In genomic region chr1:186994816-186995361, GRCh38 we compare ENCODE assay signal across 21 cellular contexts.
DNase-seq lines count a peak whose midpoint lies in the region; ATAC-seq and TF ChIP-seq lines count a peak whose summit lies in the region.
"Had no signal": no experiment of that assay in that cellular context is flagged by ENCODE, and none has a peak within 500 bp of the region (broad histone marks: within the 10 kb centered on the region; RNA-seq: fewer than 3 reads in every experiment).

No MANE protein-coding gene starts in this region.

- TF ChIP-seq CTCF in GM12865 (IDR thresholded peaks at IDR 0.05; ENCODE audit: insufficient read depth, low read depth, low read length, missing control alignments) (no peak), tibial artery (IDR thresholded peaks at IDR 0.05) (no peak), thyroid gland (IDR thresholded peaks at IDR 0.05) (no peak)

- WGBS in thyroid gland, 2 donors: 86 to 87% methylated on average over 2 of the region's 2 CpGs

- H3K4me3 ChIP-seq in GM12865 (ENCODE audit: low read depth, low read length) (no peak overlapping the region), tibial artery (no peak overlapping the region), thyroid gland (replicated peaks in 1 of 3) (no peak overlapping the region)
- H3K4me3 ChIP-seq: left lung, prostate gland, uterus had no signal

- H3K27ac ChIP-seq in tibial artery: no peak overlapping the region
- no peak overlapping the region for H3K27ac ChIP-seq in thyroid gland
- H3K27ac ChIP-seq: prostate gland, uterus had no signal

- H3K4me1 ChIP-seq in tibial artery: no peaks in the 10 kb centered on the region
- no peaks in the 10 kb centered on the region for H3K4me1 ChIP-seq in thyroid gland
- H3K4me1 ChIP-seq: prostate gland, uterus had no signal

- DNase-seq in GM12865 (ENCODE audit: low read depth) (peak; percentile 47), NOMO-1 treated with DMSO at 0.1 percent for 48 hours (lab: John Stamatoyannopoulos, UW; ENCODE audit: unreplicated experiment) (peak; percentile 31), dermis blood vessel endothelial cell (no peak), tibial artery (no peak), OCI-M1 (lab: John Stamatoyannopoulos, UW) (no peak), thyroid gland (no peak)
- DNase-seq: activated CD4-positive, alpha-beta memory T cell treated with anti-CD3 and anti-CD28 coated beads, Interleukin-2, amount 10 ng/mL, durations not matched to agents 7 days and 5 days; activated CD4-positive, CD25-positive, alpha-beta regulatory T cell; activated naive CD4-positive, alpha-beta T cell treated with anti-CD3 and anti-CD28 coated beads, Interleukin-2, amount 50 U/mL, for 16 hours; activated T-cell treated with anti-CD3 and anti-CD28 coated beads, Interleukin-2, amount 50 U/mL, for 24 hours; C1 segment of cervical spinal cord; DMS 273 treated with DMSO at 0.1 percent for 48 hours; left lung; midbrain; NCI-H1436; NCI-H69; nephron progenitor cell; uterus had no signal

- ATAC-seq in GM19468 (IDR thresholded peaks at IDR 0.05; ENCODE audit: extremely low read depth, unreplicated experiment) (peak; percentile 55), HG02938 (IDR thresholded peaks at IDR 0.05; ENCODE audit: unreplicated experiment) (peak; percentile 61)
- ATAC-seq: left lung had no signal

- no peaks in the 10 kb centered on the region for H3K36me3 ChIP-seq in tibial artery
- no peaks in the 10 kb centered on the region for H3K36me3 ChIP-seq in thyroid gland
- H3K36me3 ChIP-seq: left lung, prostate gland, uterus had no signal

- H3K9me3 ChIP-seq in tibial artery: no peaks in the 10 kb centered on the region
- H3K9me3 ChIP-seq in thyroid gland: no peaks in the 10 kb centered on the region
- H3K9me3 ChIP-seq: left lung, prostate gland, uterus had no signal

- intact Hi-C loops in tibial artery (cut with DNase I; ENCODE audit: low total_unique reads): no loop called here
- intact Hi-C loops in thyroid gland (cut with DNase I): no loop called here

- H3K27me3 ChIP-seq in tibial artery (no peaks in the 10 kb centered on the region), thyroid gland (no peaks in the 10 kb centered on the region)
- H3K27me3 ChIP-seq: left lung, uterus had no signal

- TF ChIP-seq POLR2A in thyroid gland (IDR thresholded peaks at IDR 0.05): no peak

Comparison
In these comparisons a context has a peak if more than half of its experiments do, and no peak if none do; other contexts are left out.
1. DNase-seq: peak in GM12865 (single experiment) and NOMO-1 treated with DMSO at 0.1 percent for 48 hours (single experiment); none in dermis blood vessel endothelial cell (single experiment), tibial artery (0 of 2), OCI-M1 (single experiment) and thyroid gland (0 of 2).